27 cellular contexts compared by ENCODE assay signal in genomic region chr2:11030909-11031308, GRCh38.
"Had no signal": no experiment of that assay in that cellular context is flagged by ENCODE, and none has a peak within 500 bp of the region (broad histone marks: within the 10 kb centered on the region; RNA-seq: fewer than 3 reads in every experiment).

No MANE protein-coding gene starts in this region.

- H3K27ac Mint-ChIP-seq: dendritic cell treated with granulocyte-macrophage colony-stimulating factor and Interleukin-4, amounts not matched to agents 40 ng/mL and 50 ng/mL, for 4 days; naive thymus-derived CD8-positive, alpha-beta T cell; nephron progenitor cell; stimulated activated memory B cell treated with anti-CD40 and anti-IgM and Interleukin-4, amounts not matched to agents 10 μg/mL and 1 μg/mL and 100 μg/mL, for 72 hours had no signal

- H3K9me3 ChIP-seq: colonic mucosa, esophagus squamous epithelium, sigmoid colon had no signal

- H3K27ac ChIP-seq: colonic mucosa, esophagus squamous epithelium, heart right ventricle, lower lobe of right lung, right atrium auricular region, sigmoid colon, thoracic aorta, tibial nerve, upper lobe of left lung had no signal

- H3K36me3 Mint-ChIP-seq: stimulated activated memory B cell treated with anti-CD40 and anti-IgM and Interleukin-4, amounts not matched to agents 10 μg/mL and 1 μg/mL and 100 μg/mL, for 72 hours had no signal

- H3K4me3 ChIP-seq: colonic mucosa, esophagus squamous epithelium, heart right ventricle, lower lobe of right lung, right atrium auricular region, sigmoid colon, thoracic aorta, tibial nerve, upper lobe of left lung had no signal

- H3K4me1 Mint-ChIP-seq: naive thymus-derived CD8-positive, alpha-beta T cell; stimulated activated memory B cell treated with anti-CD40 and anti-IgM and Interleukin-4, amounts not matched to agents 10 μg/mL and 1 μg/mL and 100 μg/mL, for 72 hours had no signal

- H3K27me3 ChIP-seq: colonic mucosa, esophagus squamous epithelium, right atrium auricular region, sigmoid colon, tibial nerve, upper lobe of left lung had no signal

- H3K4me1 ChIP-seq: colonic mucosa, esophagus squamous epithelium, lower lobe of right lung, right atrium auricular region, sigmoid colon, tibial nerve, upper lobe of left lung had no signal

- ATAC-seq: heart right ventricle; left colon; left ventricle myocardium superior; lower lobe of right lung; naive thymus-derived CD8-positive, alpha-beta T cell; stimulated activated memory B cell treated with anti-CD40 and anti-IgM and Interleukin-4, amounts not matched to agents 10 μg/mL and 1 μg/mL and 100 μg/mL, for 72 hours; stimulated activated naive CD8-positive, alpha-beta T cell treated with anti-CD3 and anti-CD28 coated beads, Interleukin-15, Interleukin-2, amounts not matched to agents 100 U/mL and 50 U/mL, for 24 hours had no signal

- H3K36me3 ChIP-seq: colonic mucosa, esophagus squamous epithelium, heart right ventricle, lower lobe of right lung, right atrium auricular region, sigmoid colon, thoracic aorta, tibial nerve, upper lobe of left lung had no signal

- DNase-seq: colonic mucosa; effector memory CD4-positive, alpha-beta T cell; erythroblast; esophagus squamous epithelium; foreskin melanocyte; glutamatergic neuron; heart right ventricle; hippocampal formation; islet precursor cell; kidney glomerular epithelial cell; left colon; left ventricle myocardium superior; lower lobe of right lung; naive thymus-derived CD8-positive, alpha-beta T cell; nephron progenitor cell; nucleus accumbens; posterior cingulate gyrus; sigmoid colon; stimulated activated CD4-positive, alpha-beta T cell treated with anti-CD3 and anti-CD28 coated beads, Interleukin-2, amount 100 ng/mL, for 24 hours; stimulated activated CD4-positive, alpha-beta T cell treated with anti-CD3 and anti-CD28 coated beads, Interleukin-4, amount 100 ng/mL, for 24 hours; stimulated activated naive CD8-positive, alpha-beta T cell treated with anti-CD3 and anti-CD28 coated beads, Interleukin-15, Interleukin-2, amounts not matched to agents 100 U/mL and 50 U/mL, for 24 hours; upper lobe of left lung had no signal

- H3K4me3 Mint-ChIP-seq: dendritic cell treated with granulocyte-macrophage colony-stimulating factor and Interleukin-4, amounts not matched to agents 40 ng/mL and 50 ng/mL, for 4 days; naive thymus-derived CD8-positive, alpha-beta T cell; nephron progenitor cell; stimulated activated memory B cell treated with anti-CD40 and anti-IgM and Interleukin-4, amounts not matched to agents 10 μg/mL and 1 μg/mL and 100 μg/mL, for 72 hours had no signal
